Comparison of ENCODE assay signal across 21 cellular contexts in the genomic region with DNA sequence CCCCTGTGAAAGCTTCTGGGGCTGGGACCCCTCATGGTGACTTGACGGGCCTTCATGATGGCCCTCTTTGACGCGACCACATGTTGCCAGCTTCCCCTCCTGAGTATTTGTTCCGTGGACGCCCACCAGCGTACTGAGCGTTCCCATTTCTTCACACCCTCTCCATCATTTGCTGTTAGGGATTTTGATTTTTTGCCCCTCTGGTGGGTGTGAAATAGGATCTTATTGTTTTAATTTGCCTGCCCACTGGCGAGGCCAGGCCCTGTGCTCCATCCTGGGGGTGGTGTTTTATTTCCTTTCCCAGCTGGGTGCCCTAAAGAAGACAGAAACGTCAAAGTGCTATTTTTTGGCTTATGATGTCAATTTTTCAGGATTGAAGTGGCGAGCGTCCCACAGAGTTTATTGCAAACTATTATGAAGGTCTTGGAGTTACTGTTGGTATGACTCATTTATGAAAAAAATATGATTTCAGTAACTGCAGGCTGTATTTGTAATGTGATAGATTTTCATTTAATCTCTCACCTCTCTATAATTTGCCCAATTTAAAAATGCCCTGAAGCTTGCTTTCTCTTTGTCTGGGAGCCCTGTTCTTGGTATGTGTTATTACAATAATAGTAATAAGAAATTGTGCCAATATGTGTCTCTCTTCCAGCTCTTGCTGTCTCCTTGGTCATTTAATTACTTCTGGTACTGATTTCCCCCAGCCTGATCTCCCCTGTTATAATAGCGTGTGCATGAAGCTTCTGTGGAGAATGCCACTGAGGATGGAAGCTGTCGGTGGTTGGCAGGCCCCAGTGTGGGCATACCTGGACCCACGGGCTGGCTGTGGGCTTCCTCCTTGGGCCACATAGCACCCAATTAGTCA. TPM values are rescaled to one million over a fixed set of nuclear protein-coding genes. Genes with fewer than 3 reads are reported as not detected.
DNase-seq lines count a peak whose midpoint lies in the region; ATAC-seq and TF ChIP-seq lines count a peak whose summit lies in the region.
"Had no signal": no experiment of that assay in that cellular context is flagged by ENCODE, and none has a peak within 500 bp of the region (broad histone marks: within the 10 kb centered on the region; RNA-seq: fewer than 3 reads in every experiment).

No MANE protein-coding gene starts in this region.

- no peaks in the 10 kb centered on the region for H3K9me3 Mint-ChIP-seq in CD8-positive, alpha-beta T cell
- H3K9me3 Mint-ChIP-seq: activated T-helper 1 cell treated with anti-CD3 and anti-CD28 coated beads, Interleukin-12 subunit alpha, Interleukin-12 subunit beta, Interleukin-2, Interleukin-4 antibody, amounts not matched to agents 30 ng/mL and 10 ng/mL and 1 ng/mL, durations not matched to agents 14 hours and 24 hours and 36 hours; dendritic cell treated with granulocyte-macrophage colony-stimulating factor and Interleukin-4, amounts not matched to agents 40 ng/mL and 50 ng/mL, for 4 days; immature natural killer cell had no signal

- ATAC-seq in HG02981 (IDR thresholded peaks at IDR 0.05; ENCODE audit: unreplicated experiment): no peak
- ATAC-seq in CD8-positive, alpha-beta T cell: no peak
- ATAC-seq: naive thymus-derived CD4-positive, alpha-beta T cell had no signal

- no peaks in the 10 kb centered on the region for H3K27me3 Mint-ChIP-seq in CD8-positive, alpha-beta T cell (ENCODE audit: low read depth)
- H3K27me3 Mint-ChIP-seq: dendritic cell treated with granulocyte-macrophage colony-stimulating factor and Interleukin-4, amounts not matched to agents 40 ng/mL and 50 ng/mL, for 4 days; naive thymus-derived CD4-positive, alpha-beta T cell had no signal

- H3K36me3 Mint-ChIP-seq in CD8-positive, alpha-beta T cell: no peaks in the 10 kb centered on the region

- no peaks in the 10 kb centered on the region for H3K36me3 ChIP-seq in CD8-positive, alpha-beta T cell (ENCODE audit: insufficient read depth, low read length)
- H3K36me3 ChIP-seq: HAP-1, transverse colon, WERI-Rb-1 had no signal

- H3K27me3 ChIP-seq in CD8-positive, alpha-beta T cell (ENCODE audit: insufficient read depth, low read length): no peaks in the 10 kb centered on the region
- H3K27me3 ChIP-seq: transverse colon had no signal

- H3K4me1 ChIP-seq in CD8-positive, alpha-beta T cell (ENCODE audit: insufficient read depth, low read length): no peaks in the 10 kb centered on the region
- H3K4me1 ChIP-seq: HAP-1 had no signal

- H3K4me3 Mint-ChIP-seq in CD8-positive, alpha-beta T cell: no peak overlapping the region
- H3K4me3 Mint-ChIP-seq: activated T-helper 1 cell treated with anti-CD3 and anti-CD28 coated beads, Interleukin-12 subunit alpha, Interleukin-12 subunit beta, Interleukin-2, Interleukin-4 antibody, amounts not matched to agents 30 ng/mL and 10 ng/mL and 1 ng/mL, durations not matched to agents 14 hours and 24 hours and 36 hours; dendritic cell treated with granulocyte-macrophage colony-stimulating factor and Interleukin-4, amounts not matched to agents 40 ng/mL and 50 ng/mL, for 4 days; immature natural killer cell; naive thymus-derived CD4-positive, alpha-beta T cell had no signal

- no peak for TF ChIP-seq CTCF in CD8-positive, alpha-beta T cell (IDR thresholded peaks at IDR 0.05)

- peaks cover 5% of the 10 kb centered on the region for H3K4me1 Mint-ChIP-seq in CD8-positive, alpha-beta T cell (ENCODE audit: low read depth)

- no peak overlapping the region for H3K27ac Mint-ChIP-seq in CD8-positive, alpha-beta T cell
- H3K27ac Mint-ChIP-seq: activated T-helper 1 cell treated with anti-CD3 and anti-CD28 coated beads, Interleukin-12 subunit alpha, Interleukin-12 subunit beta, Interleukin-2, Interleukin-4 antibody, amounts not matched to agents 30 ng/mL and 10 ng/mL and 1 ng/mL, durations not matched to agents 14 hours and 24 hours and 36 hours; dendritic cell treated with granulocyte-macrophage colony-stimulating factor and Interleukin-4, amounts not matched to agents 40 ng/mL and 50 ng/mL, for 4 days; naive thymus-derived CD4-positive, alpha-beta T cell had no signal

- POLR2A ChIA-PET in CD8-positive, alpha-beta T cell (lab: Charles Lee): no interaction called here

- intact Hi-C loops in CD8-positive, alpha-beta T cell (cut with DNase I, micrococcal nuclease): no loop called here

- no peak overlapping the region for H3K4me3 ChIP-seq in CD8-positive, alpha-beta T cell (ENCODE audit: low read depth, low read length)
- H3K4me3 ChIP-seq: HAP-1, lung, transverse colon had no signal

- no peaks in the 10 kb centered on the region for H3K9me3 ChIP-seq in CD8-positive, alpha-beta T cell (ENCODE audit: low read length)
- H3K9me3 ChIP-seq: HAP-1, transverse colon had no signal

- H3K27ac ChIP-seq in CD8-positive, alpha-beta T cell (ENCODE audit: low read depth, low read length): no peak overlapping the region
- H3K27ac ChIP-seq: C4-2B, WERI-Rb-1 had no signal

- CTCF ChIA-PET in CD8-positive, alpha-beta T cell (lab: Charles Lee): interaction anchor here (0.9 to 1.8 kb wide), 4 partner anchors 8 to 232 kb away, joined by 3 read pairs; no protein-coding TSS in a partner anchor

- DNase-seq in activated effector memory CD4-positive, alpha-beta T cell treated with anti-CD3 and anti-CD28 coated beads, Interleukin-2, amount 50 U/mL, for 16 hours: peak; percentile 41
- no peak for DNase-seq in activated effector memory CD4-positive, alpha-beta T cell treated with Interleukin-2 at 50 U/mL for 16 hours
- DNase-seq in brain pericyte (ENCODE audit: low read depth, low spot score): peak; percentile 86
- DNase-seq in iris pigment epithelial cell (ENCODE audit: low read depth): peak; percentile 26
- no peak for DNase-seq in T-helper 9 cell
- DNase-seq in activated CD8-positive, alpha-beta memory T cell treated with anti-CD3 and anti-CD28 coated beads for 24 hours: no peak
- no peak for DNase-seq in CD8-positive, alpha-beta T cell
- DNase-seq: 8988T; immature natural killer cell; naive thymus-derived CD4-positive, alpha-beta T cell; NCI-H1417; posterior cingulate gyrus; stimulated activated CD4-positive, alpha-beta T cell treated with anti-CD3 and anti-CD28 coated beads, Interleukin-12 subunit alpha, Interleukin-12 subunit beta, amount 100 ng/mL, for 4 hours; transverse colon; WERI-Rb-1 had no signal

RNA-seq across cellular contexts. Expression of gene WDR25, which starts 46.5 kb away (rescaled TPM):
- total RNA-seq in CD8-positive, alpha-beta T cell: 1 to 10 TPM; 2.9 to 3.4 TPM

Comparison
In these comparisons a context has a peak if more than half of its experiments do, and no peak if none do; other contexts are left out.
1. DNase-seq: peak in activated effector memory CD4-positive, alpha-beta T cell treated with anti-CD3 and anti-CD28 coated beads, Interleukin-2, amount 50 U/mL, for 16 hours (single experiment), brain pericyte (single experiment) and iris pigment epithelial cell (single experiment); none in activated effector memory CD4-positive, alpha-beta T cell treated with Interleukin-2 at 50 U/mL for 16 hours (single experiment), T-helper 9 cell (single experiment), activated CD8-positive, alpha-beta memory T cell treated with anti-CD3 and anti-CD28 coated beads for 24 hours (single experiment) and CD8-positive, alpha-beta T cell (0 of 7).